Comparison of ENCODE assay signal across 1 cellular context in genomic region chr14:90544566-90544965, GRCh38.
TF ChIP-seq lines count a peak whose summit lies in the region.

No MANE protein-coding gene starts in this region.

TF ChIP-seq in H1, 55 proteins besides CTCF, POLR2A, EP300 and RAD21 (continued from another document):
- TF ChIP-seq, protein P1, sequence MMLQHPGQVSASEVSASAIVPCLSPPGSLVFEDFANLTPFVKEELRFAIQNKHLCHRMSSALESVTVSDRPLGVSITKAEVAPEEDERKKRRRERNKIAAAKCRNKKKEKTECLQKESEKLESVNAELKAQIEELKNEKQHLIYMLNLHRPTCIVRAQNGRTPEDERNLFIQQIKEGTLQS (IDR thresholded peaks at IDR 0.05; ENCODE audit: insufficient read depth, low read depth, low read length) = no peak
- TF ChIP-seq KDM1A (IDR thresholded peaks at IDR 0.05; ENCODE audit: borderline replicate concordance, low read length) (no peak), SIX5 (IDR thresholded peaks at IDR 0.05; ENCODE audit: low read depth, low read length) (no peak)
